Comparison of ENCODE assay signal across 1 cellular context in the genomic region with DNA sequence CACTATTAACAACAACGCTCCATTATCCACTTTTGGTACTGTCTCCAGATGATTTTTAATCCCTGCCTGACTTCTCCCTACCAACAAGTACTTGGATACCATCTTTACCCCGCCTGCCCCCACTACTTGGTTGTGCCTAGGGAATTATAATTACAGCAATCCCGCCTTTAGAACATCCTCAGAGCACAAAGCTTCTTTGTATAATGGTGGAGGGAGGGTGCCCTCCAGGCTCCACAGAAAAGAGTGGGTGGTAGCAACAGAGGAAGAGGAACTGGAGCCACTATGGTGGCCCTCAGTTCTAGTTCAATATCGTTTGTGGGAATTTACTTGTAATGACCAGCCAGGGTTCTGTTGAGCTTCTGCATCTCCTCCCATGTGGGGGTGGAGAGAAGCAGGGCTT.
A peak's percentile ranks its signal among the peaks of the same experiment; 100 is the strongest.
TF ChIP-seq lines count a peak whose summit lies in the region.

No MANE protein-coding gene starts in this region.

TF ChIP-seq in GM12878, 131 proteins besides CTCF, POLR2A, EP300 and RAD21 (continued from another document):
- TF ChIP-seq, protein P1, sequence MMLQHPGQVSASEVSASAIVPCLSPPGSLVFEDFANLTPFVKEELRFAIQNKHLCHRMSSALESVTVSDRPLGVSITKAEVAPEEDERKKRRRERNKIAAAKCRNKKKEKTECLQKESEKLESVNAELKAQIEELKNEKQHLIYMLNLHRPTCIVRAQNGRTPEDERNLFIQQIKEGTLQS (IDR thresholded peaks at IDR 0.05; ENCODE audit: borderline replicate concordance, extremely low read depth, low read depth, low read length), result no peak
- TF ChIP-seq KDM1A (IDR thresholded peaks at IDR 0.05; ENCODE audit: borderline replicate concordance) (no peak), SPI1 (IDR thresholded peaks at IDR 0.05; ENCODE audit: borderline replicate concordance, insufficient read depth, low read depth, low read length) (peak; percentile 52; the same call in 1 of the 2 replicates)
